In genomic region chr12:53005215-53005985, GRCh38 we compare ENCODE assay signal across 8 cellular contexts. TPM values are rescaled to one million over a fixed set of nuclear protein-coding genes. Genes with fewer than 3 reads are reported as not detected.
DNase-seq lines count a peak whose midpoint lies in the region; ATAC-seq and TF ChIP-seq lines count a peak whose summit lies in the region.

No MANE protein-coding gene starts in this region.

- H3K9me3 ChIP-seq in Peyer's patch, result no peaks in the 10 kb centered on the region
- no peaks in the 10 kb centered on the region for H3K9me3 ChIP-seq in mucosa of descending colon
- no peaks in the 10 kb centered on the region for H3K9me3 ChIP-seq in vagina

- H3K4me3 ChIP-seq in Peyer's patch (peak overlapping the region; percentile 82 to 94 (median 90)), mucosa of descending colon (peak overlapping the region; percentile 76), vagina (peak overlapping the region; percentile 63 to 94)

- H3K4me1 Mint-ChIP-seq in dendritic cell treated with granulocyte-macrophage colony-stimulating factor and Interleukin-4, amounts not matched to agents 40 ng/mL and 50 ng/mL, for 4 days (ENCODE audit: low read depth), result peaks cover 26% of the 10 kb centered on the region

- ATAC-seq in GM19438 (IDR thresholded peaks at IDR 0.05; ENCODE audit: low read depth, unreplicated experiment), result peak; percentile 4
- no peak for ATAC-seq in mucosa of descending colon
- ATAC-seq in HG03108 (IDR thresholded peaks at IDR 0.05; ENCODE audit: unreplicated experiment), result no peak

- H3K27ac ChIP-seq in Peyer's patch (peak overlapping the region; percentile 85 to 94 (median 90)), vagina (peak overlapping the region; percentile 97)

- intact Hi-C loops in dendritic cell treated with granulocyte-macrophage colony-stimulating factor and Interleukin-4, amounts not matched to agents 40 ng/mL and 50 ng/mL, for 4 days (cut with micrococcal nuclease), result no loop called here
- intact Hi-C loops in mucosa of descending colon (cut with DNase I, micrococcal nuclease), result no loop called here
- intact Hi-C loops in vagina (cut with DNase I), result no loop called here

- H3K27me3 Mint-ChIP-seq in dendritic cell treated with granulocyte-macrophage colony-stimulating factor and Interleukin-4, amounts not matched to agents 40 ng/mL and 50 ng/mL, for 4 days, result peaks cover 4% of the 10 kb centered on the region

- TF ChIP-seq CTCF in Peyer's patch (IDR thresholded peaks at IDR 0.05) (no peak), mucosa of descending colon (IDR thresholded peaks at IDR 0.05) (no peak), vagina (IDR thresholded peaks at IDR 0.05) (no peak)

- DNase-seq in Peyer's patch (peak in 2 of 3 donors; percentile 49 to 54), mucosa of descending colon (peak; percentile 50 to 65 (median 55)), vagina (ENCODE audit: extremely low spot score in 2 of 2) (no peak), SHP77 treated with DMSO at 0.1 percent for 48 hours (lab: John Stamatoyannopoulos, UW) (no peak), ureter (ENCODE audit: low spot score) (no peak)

- H3K27me3 ChIP-seq in Peyer's patch, result no peaks in the 10 kb centered on the region
- H3K27me3 ChIP-seq in vagina, result no peaks in the 10 kb centered on the region

- TF ChIP-seq POLR2A in Peyer's patch (IDR thresholded peaks at IDR 0.05) (peak in 1 of 2 donors; percentile 25), vagina (IDR thresholded peaks at IDR 0.05) (no peak)

- no peaks in the 10 kb centered on the region for H3K9me3 Mint-ChIP-seq in dendritic cell treated with granulocyte-macrophage colony-stimulating factor and Interleukin-4, amounts not matched to agents 40 ng/mL and 50 ng/mL, for 4 days

- peaks cover 0 to 39% (median 25%) of the 10 kb centered on the region in 4 donors for H3K4me1 ChIP-seq in Peyer's patch
- H3K4me1 ChIP-seq in mucosa of descending colon (ENCODE audit: low read depth), result peaks cover 32% of the 10 kb centered on the region
- H3K4me1 ChIP-seq in vagina, result peaks cover 55% of the 10 kb centered on the region

- peak overlapping the region; percentile 94 for H3K4me3 Mint-ChIP-seq in dendritic cell treated with granulocyte-macrophage colony-stimulating factor and Interleukin-4, amounts not matched to agents 40 ng/mL and 50 ng/mL, for 4 days

- peaks cover 37% of the 10 kb centered on the region for H3K36me3 Mint-ChIP-seq in dendritic cell treated with granulocyte-macrophage colony-stimulating factor and Interleukin-4, amounts not matched to agents 40 ng/mL and 50 ng/mL, for 4 days (ENCODE audit: low read depth)

- peak overlapping the region; percentile 99 for H3K27ac Mint-ChIP-seq in dendritic cell treated with granulocyte-macrophage colony-stimulating factor and Interleukin-4, amounts not matched to agents 40 ng/mL and 50 ng/mL, for 4 days

- H3K36me3 ChIP-seq in Peyer's patch (no peaks in the 10 kb centered on the region), mucosa of descending colon (ENCODE audit: low read depth) (no peaks in the 10 kb centered on the region), vagina (no peaks in the 10 kb centered on the region)

RNA-seq across cellular contexts. Expression of gene EIF4B, which starts 0.9 kb away (rescaled TPM):
- 100 to 1,000 TPM; 234 to 531 (median 250) TPM for total RNA-seq in Peyer's patch
- total RNA-seq in mucosa of descending colon, result 100 to 1,000 TPM; 341 to 535 (median 345) TPM
- 339 TPM for total RNA-seq in vagina
- 474 TPM for total RNA-seq in ureter

RNA-seq across cellular contexts. Expression of gene TNS2, which starts 44.5 kb away (rescaled TPM):
- total RNA-seq in Peyer's patch, result 100 to 1,000 TPM in 3 of 4 donors, 10 to 100 TPM in 1; 29.2 to 274 (median 154) TPM
- total RNA-seq in mucosa of descending colon, result 100 to 1,000 TPM in 1 of 3 donors, 10 to 100 TPM in 2; 22.6 to 119 (median 51.9) TPM
- 235 TPM for total RNA-seq in vagina
- 198 TPM for total RNA-seq in ureter

RNA-seq across cellular contexts. Expression of gene KRT18, which starts 56.5 kb away (rescaled TPM):
- total RNA-seq in Peyer's patch, result 100 to 1,000 TPM; 320 to 614 (median 477) TPM
- total RNA-seq in mucosa of descending colon, result 1,000 to 10,000 TPM in 1 of 3 donors, 100 to 1,000 TPM in 2; 296 to 1,063 (median 953) TPM
- total RNA-seq in vagina, result 93.1 TPM
- 607 TPM for total RNA-seq in ureter

Comparison
In these comparisons a context has a peak if more than half of its experiments do, and no peak if none do; other contexts are left out.
1. DNase-seq: peak in Peyer's patch (2 of 3) and mucosa of descending colon (3 of 3); none in vagina (0 of 2), SHP77 treated with DMSO at 0.1 percent for 48 hours (single experiment) and ureter (single experiment).
2. Peak in every context shown above with its lines, with median percentiles within 50 percentile points of each other: H3K4me3 ChIP-seq.